Comparison of ENCODE assay signal across 21 cellular contexts in genomic region chr6:89400912-89401399, GRCh38. TPM values are rescaled to one million over a fixed set of nuclear protein-coding genes. Genes with fewer than 3 reads are reported as not detected.
A peak's percentile ranks its signal among the peaks of the same experiment; 100 is the strongest.
DNase-seq lines count a peak whose midpoint lies in the region; ATAC-seq, FAIRE-seq and TF ChIP-seq lines count a peak whose summit lies in the region.
"Had no signal": no experiment of that assay in that cellular context is flagged by ENCODE, and none has a peak within 500 bp of the region (broad histone marks: within the 10 kb centered on the region; RNA-seq: fewer than 3 reads in every experiment).

No MANE protein-coding gene starts in this region.

- H3F3A ChIP-seq in smooth muscle cell (ENCODE audit: low read depth) = no peaks in the 10 kb centered on the region

- no peaks in the 10 kb centered on the region for H3K4me1 ChIP-seq in right lobe of liver
- no peaks in the 10 kb centered on the region for H3K4me1 ChIP-seq in HepG2 (ENCODE audit: insufficient read depth, low read length)
- H3K4me1 ChIP-seq in spleen = peaks cover 0 to 24% (median 3%) of the 10 kb centered on the region in 6 donors
- peaks cover 6% of the 10 kb centered on the region for H3K4me1 ChIP-seq in smooth muscle cell (ENCODE audit: low read depth)
- H3K4me1 ChIP-seq: suprapubic skin had no signal

- H3K4me2 ChIP-seq in HepG2 (ENCODE audit: low read depth, low read length) (no peak overlapping the region), smooth muscle cell (no peak overlapping the region)

- H3K4me3 ChIP-seq in right lobe of liver (no peak overlapping the region), HepG2 (replicated peaks in 1 of 3; ENCODE audit: insufficient read depth in 1 of 3, low read depth in 2 of 3, low read length in 3 of 3) (no peak overlapping the region), cardiac fibroblast (replicated peaks in 1 of 2; ENCODE audit: low read depth in 2 of 2, low read length in 2 of 2) (no peak overlapping the region), spleen (no peak overlapping the region), smooth muscle cell (no peak overlapping the region)
- H3K4me3 ChIP-seq: suprapubic skin had no signal

- H3K79me2 ChIP-seq in HepG2 (ENCODE audit: insufficient read depth, low read length) (no peaks in the 10 kb centered on the region), smooth muscle cell (ENCODE audit: low read depth) (no peaks in the 10 kb centered on the region)

- WGBS in right lobe of liver (ENCODE audit: insufficient coverage, low coverage, low lambda C conversion rate, missing lambda C conversion rate) = 70% methylated on average over 6 of the region's 6 CpGs
- WGBS in HepG2 (ENCODE audit: low lambda C conversion rate) = 49% methylated on average over 6 of the region's 6 CpGs
- WGBS in spleen, 5 donors = 44 to 74% (median 55%) methylated on average over 6 of the region's 6 CpGs
- 85% methylated on average over 6 of the region's 6 CpGs for WGBS in smooth muscle cell (ENCODE audit: low lambda C conversion rate)

- POLR2A ChIA-PET in HepG2 (lab: Yijun Ruan, JAX) = no interaction called here

- ATAC-seq in right lobe of liver (peak in 3 of 4 donors; percentile 23 to 59 (median 36)), HepG2 (no peak), HG03460 (IDR thresholded peaks at IDR 0.05; ENCODE audit: unreplicated experiment) (no peak), HG02759 (IDR thresholded peaks at IDR 0.05; ENCODE audit: unreplicated experiment) (no peak)
- ATAC-seq: CD8-positive, alpha-beta T cell; HCT116 had no signal

- BruUV-seq in HepG2 (replicated peaks; lab: Mats Ljungman, UMichigan) = no TSS peak

- TF ChIP-seq POLR2A in right lobe of liver (IDR thresholded peaks at IDR 0.05) (no peak), HepG2 (IDR thresholded peaks at IDR 0.05; ENCODE audit: insufficient read depth in 1 of 2, low read depth in 2 of 2, low read length in 2 of 2) (no peak), spleen (IDR thresholded peaks at IDR 0.05) (no peak)

- CTCF ChIA-PET in HepG2 (lab: Yijun Ruan, JAX; ENCODE audit: low intra/inter-chr PET ratio, low total read pairs) = no interaction called here

- H2AFZ ChIP-seq in HepG2 (ENCODE audit: low read length) (no peak overlapping the region), smooth muscle cell (ENCODE audit: low read depth) (no peak overlapping the region)

- in situ Hi-C loops in HepG2 (cut with HindIII; ENCODE audit: extremely low pct_ligation_motif_present, low pct_unique_long_range_greater_than_20kb) = no loop called here

- FAIRE-seq in HepG2 (lab: Jason Lieb, UNC) = no peak
- FAIRE-seq: kidney had no signal

- H3K9ac ChIP-seq in HepG2 (ENCODE audit: insufficient read depth, low read depth, low read length) (no peak overlapping the region), smooth muscle cell (ENCODE audit: low read depth) (no peak overlapping the region)

- H3K36me3 ChIP-seq in right lobe of liver (no peaks in the 10 kb centered on the region), HepG2 (replicated peaks in 1 of 2; ENCODE audit: control insufficient read depth in 1 of 2, insufficient read depth in 2 of 2, low read length in 2 of 2) (no peaks in the 10 kb centered on the region), spleen (no peaks in the 10 kb centered on the region), smooth muscle cell (ENCODE audit: low read depth) (no peaks in the 10 kb centered on the region)
- H3K36me3 ChIP-seq: suprapubic skin had no signal

- H3K27ac ChIP-seq in right lobe of liver (no peak overlapping the region), HepG2 (ENCODE audit: extremely low read length, insufficient read depth, low read length) (no peak overlapping the region), spleen (peak overlapping the region in 1 of 8 donors; percentile 50), smooth muscle cell (ENCODE audit: low read depth) (no peak overlapping the region)
- H3K27ac ChIP-seq: HL-60, suprapubic skin had no signal

- TF ChIP-seq CTCF in right lobe of liver (IDR thresholded peaks at IDR 0.05) (no peak), HepG2 (CRISPR knock-in tag; IDR thresholded peaks at IDR 0.05) (no peak), cardiac fibroblast (IDR thresholded peaks at IDR 0.05; ENCODE audit: low read depth, low read length) (no peak), spleen (IDR thresholded peaks at IDR 0.05 in 8 of 11, conservative IDR thresholded peaks at IDR 0.05 in 3 of 11) (no peak), smooth muscle cell (IDR thresholded peaks at IDR 0.05; ENCODE audit: borderline replicate concordance, insufficient read depth, poor library complexity, severe bottlenecking) (no peak)

- H3K27me3 ChIP-seq in right lobe of liver (no peaks in the 10 kb centered on the region), HepG2 (ENCODE audit: control insufficient read depth in 1 of 2, insufficient read depth in 2 of 2, low read length in 2 of 2) (no peaks in the 10 kb centered on the region), spleen (replicated peaks in 1 of 7) (no peaks in the 10 kb centered on the region), smooth muscle cell (ENCODE audit: low read depth) (no peaks in the 10 kb centered on the region)
- H3K27me3 ChIP-seq: suprapubic skin had no signal

- no peak for TF ChIP-seq RAD21 in HepG2 (CRISPR knock-in tag; IDR thresholded peaks at IDR 0.05)

- H4K20me1 ChIP-seq in HepG2 (ENCODE audit: insufficient read depth, low read length) (no peaks in the 10 kb centered on the region), smooth muscle cell (ENCODE audit: low read depth) (no peaks in the 10 kb centered on the region)

- TF ChIP-seq EP300 in HepG2 (IDR thresholded peaks at IDR 0.05; ENCODE audit: low read depth in 2 of 2, low read length in 2 of 2) = no peak
- TF ChIP-seq EP300 in HepG2 (CRISPR knock-in tag; IDR thresholded peaks at IDR 0.05; ENCODE audit: borderline replicate concordance) = no peak

- intact Hi-C loops in right lobe of liver (cut with DNase I) (no loop called here), HepG2 (cut with micrococcal nuclease; ENCODE audit: unreplicated experiment) (no loop called here), spleen (cut with DNase I; ENCODE audit: low total_unique reads) (no loop called here)

- no peak for DNase-seq in right lobe of liver
- no peak for DNase-seq in HepG2 (ENCODE audit: low spot score)
- peak; percentile 9 to 20 for DNase-seq in cardiac fibroblast (ENCODE audit: low read depth in 2 of 2)
- DNase-seq in medulla oblongata (ENCODE audit: extremely low spot score) = peak; percentile 62
- DNase-seq in spleen = no peak
- DNase-seq in smooth muscle cell (lab: John Stamatoyannopoulos, UW; ENCODE audit: unreplicated experiment) = no peak
- DNase-seq: activated B cell treated with CpG ODN at 0.5 μM for 24 hours; activated CD4-positive, alpha-beta memory T cell treated with anti-CD3 and anti-CD28 coated beads for 36 hours; activated naive CD4-positive, alpha-beta T cell treated with Interleukin-2 at 50 U/mL for 16 hours; activated T-cell treated with anti-CD3 and anti-CD28 coated beads, Interleukin-2, amount 50 U/mL, for 1 hour; CD8-positive, alpha-beta T cell; cerebellar nuclear complex; DMS53; kidney; NCI-H2107; NCI-H748 treated with DMSO at 0.1 percent for 48 hours had no signal

- no peaks in the 10 kb centered on the region for H3K9me3 ChIP-seq in right lobe of liver
- no peaks in the 10 kb centered on the region for H3K9me3 ChIP-seq in HepG2 (ENCODE audit: low read length)
- H3K9me3 ChIP-seq in spleen = no peaks in the 10 kb centered on the region
- H3K9me3 ChIP-seq in smooth muscle cell (replicated peaks; ENCODE audit: low read depth) = no peaks in the 10 kb centered on the region
- H3K9me3 ChIP-seq: suprapubic skin had no signal

RNA-seq across cellular contexts. Expression of gene RRAGD, which starts 11.1 kb away (rescaled TPM):
- total RNA-seq in right lobe of liver (10 to 100 TPM in 4 of 6 experiments, 1 to 10 TPM in 2; 7.1 to 18.7 (median 12.2) TPM), HepG2 (2016; rRNA removed; fragmentation: Illumina TruSeq; extraction: Trizol) (0.35 and 0.39 TPM in 2 replicates), spleen (10 to 100 TPM; 11.0 to 26.5 (median 18.5) TPM), smooth muscle cell (2.7 and 3.5 TPM in 2 replicates)
- total RNA-seq in HepG2 (2016; cell fraction: cytosol; rRNA removed; fragmentation: Illumina TruSeq; extraction: Trizol; ENCODE audit: low read depth) = 0.26 and 0.30 TPM in 2 replicates
- total RNA-seq in HepG2 (2016; cell fraction: insoluble cytoplasmic fraction; rRNA removed; fragmentation: Illumina TruSeq; extraction: Trizol) = 0.30 and 0.63 TPM in 2 replicates
- 0.69 and 1.1 TPM in 2 replicates for total RNA-seq in HepG2 (2016; cell fraction: membrane; rRNA removed; fragmentation: Illumina TruSeq; extraction: Trizol)
- total RNA-seq in HepG2 (2016; cell fraction: nucleus; rRNA removed; fragmentation: Illumina TruSeq; extraction: Trizol) = 0.28 and 0.53 TPM in 2 replicates
- polyA plus RNA-seq in HepG2 (2011; rRNA removed) (0.53 and 0.57 TPM in 2 replicates), spleen (1 to 10 TPM; 3.1 to 7.9 (median 4.6) TPM), smooth muscle cell (1.2 and 1.9 TPM in 2 replicates)
- 0.12 and 0.37 TPM in 2 replicates for polyA plus RNA-seq in HepG2 (2011; cell fraction: cytosol; rRNA removed)
- polyA plus RNA-seq in HepG2 (2011; cell fraction: nucleus; rRNA removed) = 0.05 and 0.06 TPM in 2 replicates
- 0.21 and 0.85 TPM in 2 replicates for polyA plus RNA-seq in HepG2 (2012)
- 0.37 and 0.38 TPM in 2 replicates for polyA plus RNA-seq in HepG2 (2016; cell fraction: cytosol; fragmentation: Illumina TruSeq; extraction: Trizol; ENCODE audit: low read depth)
- 0.17 and 0.53 TPM in 2 replicates for polyA plus RNA-seq in HepG2 (2016; cell fraction: insoluble cytoplasmic fraction; fragmentation: Illumina TruSeq; extraction: Trizol; ENCODE audit: low read depth)
- polyA plus RNA-seq in HepG2 (2016; cell fraction: membrane; fragmentation: Illumina TruSeq; extraction: Trizol; ENCODE audit: low read depth) = 0.69 and 0.86 TPM in 2 replicates
- 0.22 TPM in 1 of 2 replicates, not detected in the other for polyA plus RNA-seq in HepG2 (2016; cell fraction: nucleus; fragmentation: Illumina TruSeq; extraction: Trizol; ENCODE audit: insufficient read depth, low read depth)
- 0.26 TPM in 1 of 2 replicates, not detected in the other for polyA minus RNA-seq in HepG2 (2011; rRNA and poly(A)+ RNA removed; ENCODE audit: low replicate concordance)
- 0.62 and 1.3 TPM in 2 replicates for polyA minus RNA-seq in HepG2 (2011; cell fraction: cytosol; rRNA and poly(A)+ RNA removed)
- polyA minus RNA-seq in HepG2 (2011; cell fraction: nucleus; rRNA and poly(A)+ RNA removed) = 0.12 and 0.13 TPM in 2 replicates

RNA-seq across cellular contexts. Expression of gene ANKRD6, which starts 32.0 kb away (rescaled TPM):
- total RNA-seq in right lobe of liver (10 to 100 TPM in 2 of 6 experiments, 1 to 10 TPM in 4; 5.3 to 14.8 (median 8.3) TPM), HepG2 (2016; rRNA removed; fragmentation: Illumina TruSeq; extraction: Trizol) (0.13 and 0.18 TPM in 2 replicates), spleen (10 to 100 TPM in 4 of 7 donors, 1 to 10 TPM in 3; 6.0 to 18.4 (median 10.1) TPM), smooth muscle cell (10.7 and 24.2 TPM in 2 replicates)
- not detected in 2 replicates for total RNA-seq in HepG2 (2016; cell fraction: cytosol; rRNA removed; fragmentation: Illumina TruSeq; extraction: Trizol; ENCODE audit: low read depth)
- total RNA-seq in HepG2 (2016; cell fraction: insoluble cytoplasmic fraction; rRNA removed; fragmentation: Illumina TruSeq; extraction: Trizol) = 0.24 and 0.32 TPM in 2 replicates
- total RNA-seq in HepG2 (2016; cell fraction: membrane; rRNA removed; fragmentation: Illumina TruSeq; extraction: Trizol) = 0.17 and 0.49 TPM in 2 replicates
- total RNA-seq in HepG2 (2016; cell fraction: nucleus; rRNA removed; fragmentation: Illumina TruSeq; extraction: Trizol) = 0.41 TPM in 1 of 2 replicates, not detected in the other
- polyA plus RNA-seq in HepG2 (2011; rRNA removed) (0.36 and 0.48 TPM in 2 replicates), spleen (1 to 10 TPM; 2.2 to 4.7 (median 2.7) TPM), smooth muscle cell (5.2 and 9.0 TPM in 2 replicates)
- polyA plus RNA-seq in HepG2 (2011; cell fraction: cytosol; rRNA removed) = 0.09 and 0.44 TPM in 2 replicates
- polyA plus RNA-seq in HepG2 (2011; cell fraction: nucleus; rRNA removed) = 0.34 and 0.47 TPM in 2 replicates
- 0.15 and 0.28 TPM in 2 replicates for polyA plus RNA-seq in HepG2 (2012)
- 0.19 and 0.32 TPM in 2 replicates for polyA plus RNA-seq in HepG2 (2016; cell fraction: cytosol; fragmentation: Illumina TruSeq; extraction: Trizol; ENCODE audit: low read depth)
- polyA plus RNA-seq in HepG2 (2016; cell fraction: insoluble cytoplasmic fraction; fragmentation: Illumina TruSeq; extraction: Trizol; ENCODE audit: low read depth) = 0.36 and 0.38 TPM in 2 replicates
- polyA plus RNA-seq in HepG2 (2016; cell fraction: membrane; fragmentation: Illumina TruSeq; extraction: Trizol; ENCODE audit: low read depth) = 0.35 and 0.37 TPM in 2 replicates
- 0.61 and 1.2 TPM in 2 replicates for polyA plus RNA-seq in HepG2 (2016; cell fraction: nucleus; fragmentation: Illumina TruSeq; extraction: Trizol; ENCODE audit: insufficient read depth, low read depth)
- polyA minus RNA-seq in HepG2 (2011; rRNA and poly(A)+ RNA removed; ENCODE audit: low replicate concordance) = 0.10 TPM in 1 of 2 replicates, not detected in the other
- polyA minus RNA-seq in HepG2 (2011; cell fraction: cytosol; rRNA and poly(A)+ RNA removed) = not detected in 2 replicates
- 0.25 and 0.26 TPM in 2 replicates for polyA minus RNA-seq in HepG2 (2011; cell fraction: nucleus; rRNA and poly(A)+ RNA removed)

RNA-seq across cellular contexts. Expression of gene UBE2J1, which starts 48.4 kb away (rescaled TPM):
- 10 to 100 TPM; 14.9 to 22.3 (median 19.7) TPM for total RNA-seq in right lobe of liver
- 19.3 and 29.5 TPM in 2 replicates for total RNA-seq in HepG2 (2016; rRNA removed; fragmentation: Illumina TruSeq; extraction: Trizol)
- total RNA-seq in HepG2 (2016; cell fraction: cytosol; rRNA removed; fragmentation: Illumina TruSeq; extraction: Trizol; ENCODE audit: low read depth) = 13.5 and 15.0 TPM in 2 replicates
- 20.1 and 28.2 TPM in 2 replicates for total RNA-seq in HepG2 (2016; cell fraction: insoluble cytoplasmic fraction; rRNA removed; fragmentation: Illumina TruSeq; extraction: Trizol)
- total RNA-seq in HepG2 (2016; cell fraction: membrane; rRNA removed; fragmentation: Illumina TruSeq; extraction: Trizol) = 34.9 and 36.8 TPM in 2 replicates
- total RNA-seq in HepG2 (2016; cell fraction: nucleus; rRNA removed; fragmentation: Illumina TruSeq; extraction: Trizol) = 10.8 and 11.8 TPM in 2 replicates
- polyA plus RNA-seq in HepG2 (2011; rRNA removed) = 18.6 and 24.6 TPM in 2 replicates
- 12.1 and 17.5 TPM in 2 replicates for polyA plus RNA-seq in HepG2 (2011; cell fraction: cytosol; rRNA removed)
- polyA plus RNA-seq in HepG2 (2011; cell fraction: nucleus; rRNA removed) = 5.8 and 6.6 TPM in 2 replicates
- polyA plus RNA-seq in HepG2 (2012) = 15.8 and 17.0 TPM in 2 replicates
- 26.2 and 31.5 TPM in 2 replicates for polyA plus RNA-seq in HepG2 (2016; cell fraction: cytosol; fragmentation: Illumina TruSeq; extraction: Trizol; ENCODE audit: low read depth)
- 52.7 and 53.8 TPM in 2 replicates for polyA plus RNA-seq in HepG2 (2016; cell fraction: insoluble cytoplasmic fraction; fragmentation: Illumina TruSeq; extraction: Trizol; ENCODE audit: low read depth)
- polyA plus RNA-seq in HepG2 (2016; cell fraction: membrane; fragmentation: Illumina TruSeq; extraction: Trizol; ENCODE audit: low read depth) = 47.6 and 48.7 TPM in 2 replicates
- 22.0 and 22.5 TPM in 2 replicates for polyA plus RNA-seq in HepG2 (2016; cell fraction: nucleus; fragmentation: Illumina TruSeq; extraction: Trizol; ENCODE audit: insufficient read depth, low read depth)
- polyA minus RNA-seq in HepG2 (2011; rRNA and poly(A)+ RNA removed; ENCODE audit: low replicate concordance) = 10.0 and 15.8 TPM in 2 replicates
- 13.7 and 13.9 TPM in 2 replicates for polyA minus RNA-seq in HepG2 (2011; cell fraction: cytosol; rRNA and poly(A)+ RNA removed)
- 18.8 and 20.0 TPM in 2 replicates for polyA minus RNA-seq in HepG2 (2011; cell fraction: nucleus; rRNA and poly(A)+ RNA removed)
- total RNA-seq in spleen = 100 to 1,000 TPM in 1 of 7 donors, 10 to 100 TPM in 6; 69.7 to 115 (median 72.9) TPM
- 10 to 100 TPM; 48.3 to 62.3 (median 49.2) TPM for polyA plus RNA-seq in spleen
- 130 and 131 TPM in 2 replicates for total RNA-seq in smooth muscle cell
- 65.7 and 85.5 TPM in 2 replicates for polyA plus RNA-seq in smooth muscle cell

Comparison
In these comparisons a context has a peak if more than half of its experiments do, and no peak if none do; other contexts are left out.
1. ATAC-seq: peak in right lobe of liver (3 of 4); none in HepG2 (single experiment), HG03460 (single experiment) and HG02759 (single experiment).
2. DNase-seq: peak in cardiac fibroblast (2 of 2) and medulla oblongata (single experiment); none in right lobe of liver (0 of 3), HepG2 (single experiment), spleen (single experiment) and smooth muscle cell (single experiment).